17 cellular contexts compared by ENCODE assay signal in genomic region chr10:11430421-11431275, GRCh38.
"Had no signal": no experiment of that assay in that cellular context is flagged by ENCODE, and none has a peak within 500 bp of the region (broad histone marks: within the 10 kb centered on the region; RNA-seq: fewer than 3 reads in every experiment).

No MANE protein-coding gene starts in this region.

- H3K27ac ChIP-seq: right lobe of liver, upper lobe of left lung had no signal

- DNase-seq: activated CD4-positive, alpha-beta T cell treated with anti-CD3 and anti-CD28 coated beads, Interleukin-2, amount 50 U/mL, for 4 hours; activated gamma-delta T cell; activated T-cell treated with anti-CD3 and anti-CD28 coated beads, Interleukin-2, amount 50 U/mL, for 4 hours; amygdala; dermis blood vessel endothelial cell; erythroblast; hippocampal formation; naive thymus-derived CD8-positive, alpha-beta T cell; occipital lobe; right lobe of liver; stimulated activated CD4-positive, alpha-beta T cell treated with anti-CD3 and anti-CD28 coated beads, Interleukin-1b, Interleukin-23, amount 100 ng/mL, for 48 hours; stimulated activated naive CD8-positive, alpha-beta T cell treated with anti-CD3 and anti-CD28 coated beads, Interleukin-15, Interleukin-2, amounts not matched to agents 100 U/mL and 50 U/mL, for 24 hours; upper lobe of left lung had no signal

- H3K27me3 Mint-ChIP-seq: activated naive CD8-positive, alpha-beta T cell; naive thymus-derived CD8-positive, alpha-beta T cell had no signal

- ATAC-seq: activated CD4-positive, CD25-positive, alpha-beta regulatory T cell treated with anti-CD3 and anti-CD28 coated beads, Interleukin-2, amount 50 U/mL, for 24 hours; activated T-cell treated with anti-CD3 and anti-CD28 coated beads, Interleukin-2, amount 50 U/mL, for 4 hours; naive thymus-derived CD8-positive, alpha-beta T cell; right lobe of liver; stimulated activated naive CD8-positive, alpha-beta T cell treated with anti-CD3 and anti-CD28 coated beads, Interleukin-15, Interleukin-2, amounts not matched to agents 100 U/mL and 50 U/mL, for 24 hours had no signal

- H3K4me3 Mint-ChIP-seq: activated naive CD8-positive, alpha-beta T cell; activated T-cell treated with anti-CD3 and anti-CD28 coated beads, Interleukin-2, amount 50 U/mL, for 4 hours; T-helper 2 cell treated with Interferon-gamma antibody and Interleukin-4, amounts not matched to agents 5 μg/mL and 100 μg/mL, for 36 hours had no signal

- H3K27ac Mint-ChIP-seq: activated naive CD8-positive, alpha-beta T cell; progenitor cell of endocrine pancreas; T-helper 2 cell treated with Interferon-gamma antibody and Interleukin-4, amounts not matched to agents 5 μg/mL and 100 μg/mL, for 36 hours had no signal
